In the genomic region with DNA sequence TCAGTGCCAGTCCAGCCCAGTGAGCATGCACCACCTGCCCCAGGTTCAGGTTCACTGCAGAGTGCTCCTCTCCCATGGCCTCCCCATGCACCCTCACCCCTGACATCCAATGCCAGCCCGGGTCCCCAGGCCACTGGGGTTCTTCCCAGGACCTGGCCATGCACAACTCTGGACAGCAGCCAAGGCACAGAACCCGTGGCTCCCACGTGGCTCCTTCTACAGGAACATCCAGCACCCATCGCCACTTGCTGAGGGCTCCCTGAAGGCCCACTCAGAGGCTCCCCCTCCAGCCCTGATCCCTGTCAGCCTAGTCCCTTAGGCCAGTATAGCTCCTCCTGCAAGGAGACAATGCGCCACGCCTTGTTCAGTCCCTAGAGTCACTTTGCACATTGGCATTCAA, we compare ENCODE assay signal across 27 cellular contexts.
"Had no signal": no experiment of that assay in that cellular context is flagged by ENCODE, and none has a peak within 500 bp of the region (broad histone marks: within the 10 kb centered on the region; RNA-seq: fewer than 3 reads in every experiment).

No MANE protein-coding gene starts in this region.

- H3K27ac Mint-ChIP-seq: stimulated activated effector memory CD8-positive, alpha-beta T cell treated with anti-CD3 and anti-CD28 coated beads, Interleukin-12 subunit alpha, Interleukin-12 subunit beta, amount 100 ng/mL, for 72 hours; stimulated activated memory B cell treated with anti-CD40 and anti-IgM and Interleukin-4, amounts not matched to agents 10 μg/mL and 1 μg/mL and 100 μg/mL, for 72 hours; stimulated activated naive B cell treated with anti-CD40 and anti-IgM and Interleukin-4, amounts not matched to agents 10 μg/mL and 1 μg/mL and 100 μg/mL, for 72 hours; stimulated activated naive CD8-positive, alpha-beta T cell treated with anti-CD3 and anti-CD28 coated beads, Interleukin-15, amount 100 ng/mL, for 72 hours; stimulated activated naive CD8-positive, alpha-beta T cell treated with anti-CD3 and anti-CD28 coated beads, Interleukin-15, Interleukin-2, amounts not matched to agents 100 ng/mL and 50 ng/mL, for 24 hours; type B pancreatic cell had no signal

- H3K36me3 Mint-ChIP-seq: stimulated activated effector memory CD8-positive, alpha-beta T cell treated with anti-CD3 and anti-CD28 coated beads, Interleukin-12 subunit alpha, Interleukin-12 subunit beta, amount 100 ng/mL, for 72 hours; stimulated activated memory B cell treated with anti-CD40 and anti-IgM and Interleukin-4, amounts not matched to agents 10 μg/mL and 1 μg/mL and 100 μg/mL, for 72 hours; stimulated activated naive B cell treated with anti-CD40 and anti-IgM and Interleukin-4, amounts not matched to agents 10 μg/mL and 1 μg/mL and 100 μg/mL, for 72 hours; type B pancreatic cell had no signal

- H3K9me3 Mint-ChIP-seq: stimulated activated effector memory CD8-positive, alpha-beta T cell treated with anti-CD3 and anti-CD28 coated beads, Interleukin-12 subunit alpha, Interleukin-12 subunit beta, amount 100 ng/mL, for 72 hours; stimulated activated memory B cell treated with anti-CD40 and anti-IgM and Interleukin-4, amounts not matched to agents 10 μg/mL and 1 μg/mL and 100 μg/mL, for 72 hours; stimulated activated naive CD8-positive, alpha-beta T cell treated with anti-CD3 and anti-CD28 coated beads, Interleukin-15, amount 100 ng/mL, for 72 hours; stimulated activated naive CD8-positive, alpha-beta T cell treated with anti-CD3 and anti-CD28 coated beads, Interleukin-15, Interleukin-2, amounts not matched to agents 100 ng/mL and 50 ng/mL, for 24 hours; type B pancreatic cell had no signal

- DNase-seq: stimulated activated CD4-positive, alpha-beta T cell treated with anti-CD3 and anti-CD28 coated beads, Interleukin-2, amount 100 ng/mL, for 48 hours; stimulated activated CD4-positive, alpha-beta T cell treated with anti-CD3 and anti-CD28 coated beads, Interleukin-4, amount 100 ng/mL, for 1 hour; stimulated activated CD4-positive, alpha-beta T cell treated with anti-CD3 and anti-CD28 coated beads, Interleukin-4, amount 100 ng/mL, for 24 hours; stimulated activated CD4-positive, alpha-beta T cell treated with anti-CD3 and anti-CD28 coated beads, Interleukin-4, amount 100 ng/mL, for 4 hours; stimulated activated CD8-positive, alpha-beta memory T cell treated with anti-CD3 and anti-CD28 coated beads, Interleukin-4, amount 100 ng/mL, for 48 hours; stimulated activated naive B cell treated with anti-CD40 and anti-IgM and Interleukin-4, amounts not matched to agents 10 μg/mL and 1 μg/mL and 100 μg/mL, for 72 hours; stimulated activated naive CD4-positive, alpha-beta T cell; stimulated activated naive CD4-positive, alpha-beta T cell treated with Interleukin-2 at 50 U/mL for 16 hours; stimulated activated naive CD8-positive, alpha-beta T cell treated with anti-CD3 and anti-CD28 coated beads, Interleukin-15, amount 100 ng/mL, for 72 hours; stimulated activated naive CD8-positive, alpha-beta T cell treated with anti-CD3 and anti-CD28 coated beads, Interleukin-15, Interleukin-2, amounts not matched to agents 100 U/mL and 50 U/mL, for 24 hours; stomach; substantia nigra; testis; thyroid gland; tibial artery; transverse colon; trophoblast cell; upper lobe of left lung; upper lobe of right lung; uterus had no signal

- H3K27ac ChIP-seq: stomach, suprapubic skin, testis, thoracic aorta, thyroid gland, tibial artery, tibial nerve, transverse colon, upper lobe of left lung, upper lobe of right lung, uterus had no signal

- H3K9me3 ChIP-seq: stomach, suprapubic skin, testis, thoracic aorta, thyroid gland, tibial artery, transverse colon, upper lobe of left lung, upper lobe of right lung, uterus had no signal

- H3K27me3 Mint-ChIP-seq: stimulated activated memory B cell treated with anti-CD40 and anti-IgM and Interleukin-4, amounts not matched to agents 10 μg/mL and 1 μg/mL and 100 μg/mL, for 72 hours; stimulated activated naive CD8-positive, alpha-beta T cell treated with anti-CD3 and anti-CD28 coated beads, Interleukin-15, amount 100 ng/mL, for 72 hours; stimulated activated naive CD8-positive, alpha-beta T cell treated with anti-CD3 and anti-CD28 coated beads, Interleukin-15, Interleukin-2, amounts not matched to agents 100 ng/mL and 50 ng/mL, for 24 hours had no signal

- H3K36me3 ChIP-seq: stomach, suprapubic skin, thoracic aorta, thyroid gland, tibial artery, tibial nerve, transverse colon, upper lobe of left lung, upper lobe of right lung, uterus had no signal

- H3K4me3 ChIP-seq: stomach, suprapubic skin, testis, thoracic aorta, thyroid gland, tibial artery, tibial nerve, transverse colon, upper lobe of left lung, upper lobe of right lung, uterus had no signal

- H3K4me3 Mint-ChIP-seq: stimulated activated effector memory CD8-positive, alpha-beta T cell treated with anti-CD3 and anti-CD28 coated beads, Interleukin-12 subunit alpha, Interleukin-12 subunit beta, amount 100 ng/mL, for 72 hours; stimulated activated memory B cell treated with anti-CD40 and anti-IgM and Interleukin-4, amounts not matched to agents 10 μg/mL and 1 μg/mL and 100 μg/mL, for 72 hours; stimulated activated naive B cell treated with anti-CD40 and anti-IgM and Interleukin-4, amounts not matched to agents 10 μg/mL and 1 μg/mL and 100 μg/mL, for 72 hours; stimulated activated naive CD8-positive, alpha-beta T cell treated with anti-CD3 and anti-CD28 coated beads, Interleukin-15, amount 100 ng/mL, for 72 hours; stimulated activated naive CD8-positive, alpha-beta T cell treated with anti-CD3 and anti-CD28 coated beads, Interleukin-15, Interleukin-2, amounts not matched to agents 100 ng/mL and 50 ng/mL, for 24 hours; type B pancreatic cell had no signal

- ATAC-seq: stimulated activated effector memory CD8-positive, alpha-beta T cell treated with anti-CD3 and anti-CD28 coated beads, Interleukin-12 subunit alpha, Interleukin-12 subunit beta, amount 100 ng/mL, for 72 hours; stimulated activated naive B cell treated with anti-CD40 and anti-IgM and Interleukin-4, amounts not matched to agents 10 μg/mL and 1 μg/mL and 100 μg/mL, for 72 hours; stimulated activated naive CD8-positive, alpha-beta T cell treated with anti-CD3 and anti-CD28 coated beads, Interleukin-15, amount 100 ng/mL, for 72 hours; stimulated activated naive CD8-positive, alpha-beta T cell treated with anti-CD3 and anti-CD28 coated beads, Interleukin-15, Interleukin-2, amounts not matched to agents 100 U/mL and 50 U/mL, for 24 hours; upper lobe of right lung had no signal

- H3K27me3 ChIP-seq: testis, thyroid gland, tibial nerve, transverse colon, upper lobe of left lung, uterus had no signal

- H3K4me1 Mint-ChIP-seq: stimulated activated effector memory CD8-positive, alpha-beta T cell treated with anti-CD3 and anti-CD28 coated beads, Interleukin-12 subunit alpha, Interleukin-12 subunit beta, amount 100 ng/mL, for 72 hours; stimulated activated memory B cell treated with anti-CD40 and anti-IgM and Interleukin-4, amounts not matched to agents 10 μg/mL and 1 μg/mL and 100 μg/mL, for 72 hours; stimulated activated naive B cell treated with anti-CD40 and anti-IgM and Interleukin-4, amounts not matched to agents 10 μg/mL and 1 μg/mL and 100 μg/mL, for 72 hours; stimulated activated naive CD8-positive, alpha-beta T cell treated with anti-CD3 and anti-CD28 coated beads, Interleukin-15, amount 100 ng/mL, for 72 hours had no signal

- H3K4me1 ChIP-seq: stomach, suprapubic skin, testis, thyroid gland, tibial artery, tibial nerve, transverse colon, upper lobe of left lung, upper lobe of right lung, uterus had no signal
